12 cellular contexts compared by ENCODE assay signal in genomic region chr2:174868916-174869315, GRCh38.
"Had no signal": no experiment of that assay in that cellular context is flagged by ENCODE, and none has a peak within 500 bp of the region (broad histone marks: within the 10 kb centered on the region; RNA-seq: fewer than 3 reads in every experiment).

No MANE protein-coding gene starts in this region.

- H3K4me3 Mint-ChIP-seq: activated naive CD8-positive, alpha-beta T cell; activated T-cell treated with anti-CD3 and anti-CD28 coated beads, Interleukin-2, amount 50 U/mL, for 24 hours; effector memory CD8-positive, alpha-beta T cell; naive thymus-derived CD4-positive, alpha-beta T cell; stimulated activated naive B cell treated with anti-CD40 and anti-IgM and Interleukin-4, amounts not matched to agents 10 μg/mL and 1 μg/mL and 100 μg/mL, for 72 hours; T-helper 1 cell treated with Interleukin-12 subunit alpha and Interleukin-12 subunit beta and Interleukin-4 antibody, amounts not matched to agents 30 μg/mL and 1 μg/mL, for 36 hours had no signal

- DNase-seq: activated CD4-positive, alpha-beta T cell treated with anti-CD3 and anti-CD28 coated beads, Interleukin-2, amount 50 U/mL, for 4 hours; activated effector memory CD4-positive, alpha-beta T cell treated with Interleukin-2 at 50 U/mL for 16 hours; activated T-cell treated with anti-CD3 and anti-CD28 coated beads, Interleukin-2, amount 50 U/mL, for 24 hours; brain microvascular endothelial cell; effector memory CD8-positive, alpha-beta T cell; erythroblast; naive thymus-derived CD4-positive, alpha-beta T cell; right cardiac atrium; stimulated activated CD4-positive, alpha-beta T cell treated with anti-CD3 and anti-CD28 coated beads, Interleukin-1b, Interleukin-23, amount 100 ng/mL, for 48 hours; stimulated activated naive B cell treated with anti-CD40 and anti-IgM and Interleukin-4, amounts not matched to agents 10 μg/mL and 1 μg/mL and 100 μg/mL, for 72 hours had no signal

- H3K27ac Mint-ChIP-seq: activated naive CD8-positive, alpha-beta T cell; activated T-cell treated with anti-CD3 and anti-CD28 coated beads, Interleukin-2, amount 50 U/mL, for 24 hours; effector memory CD8-positive, alpha-beta T cell; naive thymus-derived CD4-positive, alpha-beta T cell; stimulated activated naive B cell treated with anti-CD40 and anti-IgM and Interleukin-4, amounts not matched to agents 10 μg/mL and 1 μg/mL and 100 μg/mL, for 72 hours; T-helper 1 cell treated with Interleukin-12 subunit alpha and Interleukin-12 subunit beta and Interleukin-4 antibody, amounts not matched to agents 30 μg/mL and 1 μg/mL, for 36 hours had no signal

- H3K27me3 Mint-ChIP-seq: activated T-cell treated with anti-CD3 and anti-CD28 coated beads, Interleukin-2, amount 50 U/mL, for 24 hours had no signal

- H3K36me3 Mint-ChIP-seq: activated naive CD8-positive, alpha-beta T cell; naive thymus-derived CD4-positive, alpha-beta T cell; stimulated activated naive B cell treated with anti-CD40 and anti-IgM and Interleukin-4, amounts not matched to agents 10 μg/mL and 1 μg/mL and 100 μg/mL, for 72 hours had no signal

- H3K4me1 Mint-ChIP-seq: naive thymus-derived CD4-positive, alpha-beta T cell; stimulated activated naive B cell treated with anti-CD40 and anti-IgM and Interleukin-4, amounts not matched to agents 10 μg/mL and 1 μg/mL and 100 μg/mL, for 72 hours had no signal

- H3K9me3 Mint-ChIP-seq: activated T-cell treated with anti-CD3 and anti-CD28 coated beads, Interleukin-2, amount 50 U/mL, for 24 hours; effector memory CD8-positive, alpha-beta T cell; stimulated activated naive B cell treated with anti-CD40 and anti-IgM and Interleukin-4, amounts not matched to agents 10 μg/mL and 1 μg/mL and 100 μg/mL, for 72 hours; T-helper 1 cell treated with Interleukin-12 subunit alpha and Interleukin-12 subunit beta and Interleukin-4 antibody, amounts not matched to agents 30 μg/mL and 1 μg/mL, for 36 hours had no signal
